Comparison of ENCODE assay signal across 10 cellular contexts in genomic region chr1:219555031-219555667, GRCh38. TPM values are rescaled to one million over a fixed set of nuclear protein-coding genes. Genes with fewer than 3 reads are reported as not detected.
A peak's percentile ranks its signal among the peaks of the same experiment; 100 is the strongest.
DNase-seq lines count a peak whose midpoint lies in the region; TF ChIP-seq lines count a peak whose summit lies in the region.
"Had no signal": no experiment of that assay in that cellular context is flagged by ENCODE, and none has a peak within 500 bp of the region (broad histone marks: within the 10 kb centered on the region; RNA-seq: fewer than 3 reads in every experiment).

No MANE protein-coding gene starts in this region.

- no peaks in the 10 kb centered on the region for H3K36me3 ChIP-seq in H7 (replicated peaks; ENCODE audit: control insufficient read depth, insufficient read depth, low read length)
- H3K36me3 ChIP-seq: ascending aorta had no signal

- in situ Hi-C loops in SK-MEL-5 (cut with HindIII; ENCODE audit: low pct_unique_long_range_greater_than_20kb, low sequenced_read_pairs): no loop called here

- H3K27me3 ChIP-seq in H7 (ENCODE audit: control insufficient read depth, insufficient read depth, low read length): no peaks in the 10 kb centered on the region; the same call in 1 of the 2 replicates
- H3K27me3 ChIP-seq: ascending aorta had no signal

- H3K4me3 ChIP-seq in H7 (ENCODE audit: insufficient read depth, low read depth, low read length) (no peak overlapping the region), fibroblast of pulmonary artery (replicated peaks; ENCODE audit: low read depth, low read length) (no peak overlapping the region), skeletal muscle cell (ENCODE audit: low read depth, low read length) (no peak overlapping the region)
- H3K4me3 ChIP-seq: ascending aorta had no signal

- DNase-seq in H7: peak; percentile 68
- peak; percentile 71 for DNase-seq in SK-MEL-5 (ENCODE audit: low read depth, low spot score)
- peak; percentile 81 for DNase-seq in fibroblast of pulmonary artery (ENCODE audit: low read depth)
- DNase-seq in skeletal muscle cell (ENCODE audit: low read depth): peak; percentile 54
- no peak for DNase-seq in NCI-H526 (lab: John Stamatoyannopoulos, UW)
- DNase-seq in SHP77 treated with DMSO at 0.1 percent for 48 hours (lab: John Stamatoyannopoulos, UW): no peak
- DNase-seq in activated CD8-positive, alpha-beta memory T cell treated with anti-CD3 and anti-CD28 coated beads, Interleukin-2, amount 50 U/mL, for 4 hours: no peak
- DNase-seq: activated CD4-positive, CD25-positive, alpha-beta regulatory T cell treated with anti-CD3 and anti-CD28 coated beads, Interleukin-2, amount 50 U/mL, for 72 hours; right cardiac atrium had no signal

- no peak for TF ChIP-seq CTCF in fibroblast of pulmonary artery (IDR thresholded peaks at IDR 0.05; ENCODE audit: low read length, missing control alignments)

RNA-seq across cellular contexts. Expression of gene ZC3H11B, which starts 57.8 kb away (rescaled TPM):
- 0.07 TPM in 1 of 2 replicates, not detected in the other for total RNA-seq in H7 (2014; rRNA removed; shearing (Covaris generic))
- total RNA-seq in SK-MEL-5 (2014; rRNA removed; shearing (Covaris generic)): 0.29 TPM in 1 of 2 replicates, not detected in the other
- 0.05 TPM in 1 of 2 replicates, not detected in the other for polyA plus RNA-seq in SK-MEL-5 (2015; cell fraction: cytosol; rRNA removed)
- polyA plus RNA-seq in SK-MEL-5 (2015; cell fraction: nucleus; rRNA removed): 0.08 and 0.64 TPM in 2 replicates
- total RNA-seq: ascending aorta, right cardiac atrium had no signal
- polyA plus RNA-seq: right cardiac atrium had no signal

Comparison
In these comparisons a context has a peak if more than half of its experiments do, and no peak if none do; other contexts are left out.
1. DNase-seq: peak in H7 (single experiment), SK-MEL-5 (single experiment), fibroblast of pulmonary artery (single experiment) and skeletal muscle cell (single experiment); none in NCI-H526 (0 of 2), SHP77 treated with DMSO at 0.1 percent for 48 hours (single experiment) and activated CD8-positive, alpha-beta memory T cell treated with anti-CD3 and anti-CD28 coated beads, Interleukin-2, amount 50 U/mL, for 4 hours (single experiment).